In genomic region chr17:79913451-79913850, GRCh38 we compare ENCODE assay signal across 12 cellular contexts.
DNase-seq lines count a peak whose midpoint lies in the region; TF ChIP-seq lines count a peak whose summit lies in the region.
"Had no signal": no experiment of that assay in that cellular context is flagged by ENCODE, and none has a peak within 500 bp of the region (broad histone marks: within the 10 kb centered on the region; RNA-seq: fewer than 3 reads in every experiment).

No MANE protein-coding gene starts in this region.

- H2AFZ ChIP-seq in neuronal stem cell (ENCODE audit: low read length), result no peak overlapping the region
- H2AFZ ChIP-seq: GM23248 had no signal

- TF ChIP-seq CTCF in Caco-2 (IDR thresholded peaks at IDR 0.05; ENCODE audit: insufficient read depth in 1 of 2, low read depth in 1 of 2, low read length in 1 of 2, severe bottlenecking in 1 of 2, unreplicated experiment in 1 of 2) (no peak), HEK293 (tag by site-specific recombination; IDR thresholded peaks at IDR 0.05) (no peak), endodermal cell (conservative IDR thresholded peaks at IDR 0.05) (no peak)

- peak overlapping the region; percentile 11 for H2AK5ac ChIP-seq in neuronal stem cell (ENCODE audit: low read depth, low read length)

- H3K14ac ChIP-seq in neuronal stem cell (ENCODE audit: low read length), result no peak overlapping the region

- no peak overlapping the region for H2BK5ac ChIP-seq in neuronal stem cell (ENCODE audit: low read length)

- BruUV-seq in Caco-2 (replicated peaks; lab: Mats Ljungman, UMichigan), result no TSS peak

- no peak overlapping the region for H2BK120ac ChIP-seq in neuronal stem cell (ENCODE audit: low read depth, low read length)

- peak overlapping the region; percentile 73 for H2BK15ac ChIP-seq in neuronal stem cell (ENCODE audit: low read length)

- H3K9me3 ChIP-seq in Caco-2 (no peaks in the 10 kb centered on the region), HEK293 (ENCODE audit: control insufficient read depth, insufficient read depth, low read depth, low read length) (no peaks in the 10 kb centered on the region), neuronal stem cell (replicated peaks in 1 of 2; ENCODE audit: control insufficient read depth in 2 of 2, insufficient read depth in 1 of 2, low read depth in 1 of 2, low read length in 2 of 2) (no peaks in the 10 kb centered on the region), endodermal cell (ENCODE audit: control insufficient read depth, low read length) (no peaks in the 10 kb centered on the region)
- H3K9me3 ChIP-seq: A549; BLaER1 treated with 17β-estradiol and CSF1 and Interleukin-3, amounts not matched to agents 10 nM and 100 nM had no signal

- H3K4me2 ChIP-seq in neuronal stem cell (ENCODE audit: insufficient read depth, low read length, poor library complexity, severe bottlenecking), result no peak overlapping the region
- H3K4me2 ChIP-seq: A549, KMS-11 had no signal

- no peak overlapping the region for H3K4ac ChIP-seq in neuronal stem cell (ENCODE audit: low read length)

- intact Hi-C loops in Caco-2 (cut with micrococcal nuclease; ENCODE audit: unreplicated experiment), result no loop called here
- intact Hi-C loops in activated CD4-positive, alpha-beta T cell treated with anti-CD3 and anti-CD28 coated beads, Interleukin-2, amount 10 ng/mL, durations not matched to agents 24 days and 14 days (cut with micrococcal nuclease), result no loop called here

- H3K27me3 ChIP-seq in Caco-2 (replicated peaks; ENCODE audit: control insufficient read depth, insufficient read depth, low read length) (no peaks in the 10 kb centered on the region), neuronal stem cell (ENCODE audit: control insufficient read depth in 3 of 3, insufficient read depth in 3 of 3, low read depth in 1 of 3, low read length in 3 of 3) (peaks cover 0 to 69% (median 4%) of the 10 kb centered on the region in 3 experiments), endodermal cell (ENCODE audit: control insufficient read depth, insufficient read depth, low read length, poor library complexity, severe bottlenecking) (no peaks in the 10 kb centered on the region)

- peaks cover 16% of the 10 kb centered on the region for H3K4me1 Mint-ChIP-seq in Caco-2 (ENCODE audit: low read depth, unreplicated experiment)
- H3K4me1 Mint-ChIP-seq in activated CD4-positive, alpha-beta T cell treated with anti-CD3 and anti-CD28 coated beads, Interleukin-2, amount 10 ng/mL, durations not matched to agents 24 days and 14 days, result no peaks in the 10 kb centered on the region
- no peaks in the 10 kb centered on the region for H3K4me1 Mint-ChIP-seq in endodermal cell

- H3K27ac ChIP-seq in HEK293 (ENCODE audit: extremely low read depth, low read depth, low read length) (no peak overlapping the region), neuronal stem cell (replicated peaks; ENCODE audit: low read length) (no peak overlapping the region), endodermal cell (ENCODE audit: low read depth, low read length) (no peak overlapping the region)
- H3K27ac ChIP-seq: A549; BLaER1 treated with 17β-estradiol and CSF1 and Interleukin-3, amounts not matched to agents 10 nM and 100 nM; GM23248; KMS-11 had no signal

- H3K4me3 ChIP-seq in Caco-2 (ENCODE audit: low read depth, low read length) (no peak overlapping the region), HEK293 (ENCODE audit: low read depth, low read length) (no peak overlapping the region), neuronal stem cell (ENCODE audit: low read length in 2 of 2) (no peak overlapping the region), endodermal cell (ENCODE audit: low read length) (no peak overlapping the region)
- H3K4me3 ChIP-seq: A549; BLaER1 treated with 17β-estradiol and CSF1 and Interleukin-3, amounts not matched to agents 10 nM and 100 nM; GM23248 had no signal

- WGBS in neuronal stem cell (ENCODE audit: extremely low coverage in 2 of 2, insufficient read length in 2 of 2, insufficient replicate concordance in 1 of 2), 2 donors, result no CpG with 5 or more reads among the region's 9 CpGs
- 94 to 97% methylated on average over 7 to 9 of the region's 9 CpGs for WGBS in endodermal cell (ENCODE audit: insufficient coverage in 1 of 2, insufficient read length in 1 of 2), 2 experiments

- no peak overlapping the region for H2BK12ac ChIP-seq in neuronal stem cell (ENCODE audit: low read length)

- no peak overlapping the region for H3K23ac ChIP-seq in neuronal stem cell (ENCODE audit: low read depth, low read length, poor library complexity)

- no peak overlapping the region for H4K91ac ChIP-seq in neuronal stem cell (ENCODE audit: low read depth, low read length, poor library complexity)

- H3K79me1 ChIP-seq in neuronal stem cell (ENCODE audit: low read depth, low read length), result no peaks in the 10 kb centered on the region

- no peaks in the 10 kb centered on the region for H3K36me3 Mint-ChIP-seq in Caco-2 (ENCODE audit: insufficient read depth, unreplicated experiment)
- no peaks in the 10 kb centered on the region for H3K36me3 Mint-ChIP-seq in activated CD4-positive, alpha-beta T cell treated with anti-CD3 and anti-CD28 coated beads, Interleukin-2, amount 10 ng/mL, durations not matched to agents 24 days and 14 days (ENCODE audit: low read depth)
- no peaks in the 10 kb centered on the region for H3K36me3 Mint-ChIP-seq in endodermal cell (ENCODE audit: low read depth)
- H3K36me3 Mint-ChIP-seq: CD8-positive, alpha-beta T cell had no signal

- H3K18ac ChIP-seq in neuronal stem cell (ENCODE audit: low read length), result peak overlapping the region; percentile 5

- no peak overlapping the region for H3K4me3 Mint-ChIP-seq in Caco-2 (ENCODE audit: unreplicated experiment)
- no peak overlapping the region for H3K4me3 Mint-ChIP-seq in activated CD4-positive, alpha-beta T cell treated with anti-CD3 and anti-CD28 coated beads, Interleukin-2, amount 10 ng/mL, durations not matched to agents 24 days and 14 days
- no peak overlapping the region for H3K4me3 Mint-ChIP-seq in endodermal cell
- H3K4me3 Mint-ChIP-seq: CD8-positive, alpha-beta T cell had no signal

- CTCF ChIA-PET in Caco-2 (lab: Charles Lee), result no interaction called here
- CTCF ChIA-PET in HEK293 (lab: Yijun Ruan, JAX), result interaction anchor here (1.0 to 1.2 kb wide), 2 partner anchors 10 to 68 kb away, joined by 3 to 4 read pairs; no protein-coding TSS in a partner anchor

- no peak overlapping the region for H4K8ac ChIP-seq in neuronal stem cell (ENCODE audit: low read depth, low read length)

- H3K4me1 ChIP-seq in Caco-2, result peaks cover 61% of the 10 kb centered on the region
- no peaks in the 10 kb centered on the region for H3K4me1 ChIP-seq in HEK293 (ENCODE audit: control insufficient read depth, insufficient read depth, low read length)
- H3K4me1 ChIP-seq in neuronal stem cell (ENCODE audit: control insufficient read depth in 2 of 2, insufficient read depth in 1 of 2, low read depth in 1 of 2, low read length in 2 of 2), result peaks cover 0 to 2% of the 10 kb centered on the region in 2 donors
- no peaks in the 10 kb centered on the region for H3K4me1 ChIP-seq in endodermal cell (ENCODE audit: control insufficient read depth, insufficient read depth, low read length)

- H3K9ac ChIP-seq in neuronal stem cell (ENCODE audit: low read depth, low read length, poor library complexity) (no peak overlapping the region), endodermal cell (ENCODE audit: extremely low read depth, low read length, poor library complexity, severe bottlenecking) (no peak overlapping the region)
- H3K9ac ChIP-seq: BLaER1 treated with 17β-estradiol and CSF1 and Interleukin-3, amounts not matched to agents 10 nM and 100 nM; GM23248; KMS-11 had no signal

- no peak for DNase-seq in Caco-2
- no peak for DNase-seq in neuronal stem cell (ENCODE audit: low spot score)
- no peak for DNase-seq in DMS 273 (lab: John Stamatoyannopoulos, UW; ENCODE audit: unreplicated experiment)
- DNase-seq in RPMI8226, result no peak
- no peak for DNase-seq in activated CD4-positive, alpha-beta T cell treated with anti-CD3 and anti-CD28 coated beads, Interleukin-2, amount 10 ng/mL, durations not matched to agents 24 days and 14 days
- DNase-seq in endodermal cell, result no peak
- DNase-seq: CD8-positive, alpha-beta T cell; GM23248 had no signal

- POLR2A ChIA-PET in Caco-2 (lab: Charles Lee) (interaction anchor here (3.8 kb wide), 1 partner anchor 72 kb away, joined by 174 read pairs; the partner anchor contains the start of gene CBX4), HEK293 (lab: Yijun Ruan, JAX) (no interaction called here)

- H3K9me3 Mint-ChIP-seq in Caco-2 (ENCODE audit: unreplicated experiment) (no peaks in the 10 kb centered on the region), endodermal cell (no peaks in the 10 kb centered on the region)
- no peaks in the 10 kb centered on the region for H3K9me3 Mint-ChIP-seq in activated CD4-positive, alpha-beta T cell treated with anti-CD3 and anti-CD28 coated beads, Interleukin-2, amount 10 ng/mL, durations not matched to agents 24 days and 14 days
- H3K9me3 Mint-ChIP-seq: CD8-positive, alpha-beta T cell had no signal

- H3K27ac Mint-ChIP-seq in Caco-2 (ENCODE audit: unreplicated experiment), result peak overlapping the region; percentile 69
- H3K27ac Mint-ChIP-seq in activated CD4-positive, alpha-beta T cell treated with anti-CD3 and anti-CD28 coated beads, Interleukin-2, amount 10 ng/mL, durations not matched to agents 24 days and 14 days, result no peak overlapping the region
- H3K27ac Mint-ChIP-seq in endodermal cell, result no peak overlapping the region
- H3K27ac Mint-ChIP-seq: CD8-positive, alpha-beta T cell had no signal

- H3K27me3 Mint-ChIP-seq in Caco-2 (ENCODE audit: insufficient read depth, unreplicated experiment) (no peaks in the 10 kb centered on the region), endodermal cell (ENCODE audit: insufficient read depth) (peaks cover 3% of the 10 kb centered on the region)
- peaks cover 2% of the 10 kb centered on the region for H3K27me3 Mint-ChIP-seq in activated CD4-positive, alpha-beta T cell treated with anti-CD3 and anti-CD28 coated beads, Interleukin-2, amount 10 ng/mL, durations not matched to agents 24 days and 14 days

- H3K36me3 ChIP-seq in Caco-2 (ENCODE audit: control insufficient read depth, insufficient read depth, low read length) (no peaks in the 10 kb centered on the region), HEK293 (ENCODE audit: control insufficient read depth in 2 of 2, insufficient read depth in 1 of 2, low read length in 2 of 2) (no peaks in the 10 kb centered on the region), neuronal stem cell (replicated peaks in 1 of 2; ENCODE audit: control insufficient read depth in 2 of 2, insufficient read depth in 2 of 2, low read length in 2 of 2) (no peaks in the 10 kb centered on the region), endodermal cell (ENCODE audit: control insufficient read depth, insufficient read depth, low read length) (no peaks in the 10 kb centered on the region)
- H3K36me3 ChIP-seq: BLaER1 treated with 17β-estradiol and CSF1 and Interleukin-3, amounts not matched to agents 10 nM and 100 nM had no signal

TF ChIP-seq in HEK293, 187 proteins besides CTCF, POLR2A, EP300 and RAD21 (continues in another document):
- no peak for TF ChIP-seq SP3 (tag by site-specific recombination; IDR thresholded peaks at IDR 0.05)
- TF ChIP-seq ZNF140 (tag by site-specific recombination; IDR thresholded peaks at IDR 0.05), result no peak
- TF ChIP-seq GLIS2 (tag by site-specific recombination; IDR thresholded peaks at IDR 0.05), result peak; percentile 3; the same call in 1 of the 2 replicates
